27 cellular contexts compared by ENCODE assay signal in the genomic region with DNA sequence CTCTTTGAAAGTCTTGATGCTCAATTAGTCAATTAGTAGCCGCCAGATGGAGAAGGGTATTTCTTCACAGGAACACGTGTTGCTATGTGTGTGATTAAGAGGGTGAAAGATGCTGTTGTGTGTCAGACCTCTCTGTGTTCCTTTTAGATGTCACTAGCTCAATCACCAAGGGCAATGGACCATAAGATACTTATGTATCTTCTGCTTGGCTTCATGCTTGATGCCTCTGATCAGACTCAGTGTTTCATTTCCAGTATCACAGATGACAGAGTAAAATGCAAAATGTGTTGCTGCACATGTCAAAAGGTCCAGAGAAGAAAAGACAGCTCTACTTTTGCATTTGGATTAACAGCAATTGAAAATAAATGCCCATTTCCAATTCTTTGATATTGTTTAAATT.
"Had no signal": no experiment of that assay in that cellular context is flagged by ENCODE, and none has a peak within 500 bp of the region (broad histone marks: within the 10 kb centered on the region; RNA-seq: fewer than 3 reads in every experiment).

No MANE protein-coding gene starts in this region.

- H3K4me3 ChIP-seq: coronary artery, esophagus muscularis mucosa, gastroesophageal sphincter, heart right ventricle, lower lobe of right lung, pancreas, right lobe of liver, suprapubic skin, transverse colon, upper lobe of right lung, uterus had no signal

- H3K4me1 ChIP-seq: esophagus muscularis mucosa, foreskin keratinocyte, gastroesophageal sphincter, heart right ventricle, lower lobe of right lung, pancreas, right lobe of liver, suprapubic skin, transverse colon, upper lobe of right lung, uterus had no signal

- DNase-seq: dermis blood vessel endothelial cell; effector memory CD4-positive, alpha-beta T cell; foreskin keratinocyte; glutamatergic neuron; heart right ventricle; hypothalamus; immature natural killer cell; left ventricle myocardium superior; lower lobe of right lung; natural killer cell; pancreas; right lobe of liver; small intestine; stimulated activated CD4-positive, alpha-beta T cell treated with anti-CD3 and anti-CD28 coated beads, Interleukin-12 subunit alpha, Interleukin-12 subunit beta, amount 100 ng/mL, for 4 hours; stimulated activated CD4-positive, alpha-beta T cell treated with anti-CD3 and anti-CD28 coated beads, Interleukin-1b, Interleukin-23, amount 100 ng/mL, for 48 hours; stimulated activated CD4-positive, alpha-beta T cell treated with anti-CD3 and anti-CD28 coated beads, Interleukin-4, amount 100 ng/mL, for 1 hour; stimulated activated CD8-positive, alpha-beta memory T cell treated with anti-CD3 and anti-CD28 coated beads, Interleukin-4, amount 100 ng/mL, for 48 hours; stimulated activated naive CD4-positive, alpha-beta T cell; stimulated activated naive CD8-positive, alpha-beta T cell treated with anti-CD3 and anti-CD28 coated beads, Interleukin-15, amount 100 ng/mL, for 72 hours; transverse colon; upper lobe of right lung; uterus had no signal

- H3K27ac ChIP-seq: coronary artery, esophagus muscularis mucosa, foreskin keratinocyte, gastroesophageal sphincter, heart right ventricle, lower lobe of right lung, neutrophil, pancreas, right lobe of liver, suprapubic skin, transverse colon, upper lobe of right lung, uterus had no signal

- H3K36me3 ChIP-seq: esophagus muscularis mucosa, gastroesophageal sphincter, heart right ventricle, lower lobe of right lung, neutrophil, pancreas, right lobe of liver, suprapubic skin, transverse colon, upper lobe of right lung, uterus had no signal

- ATAC-seq: foreskin keratinocyte; gastroesophageal sphincter; heart right ventricle; left ventricle myocardium superior; lower lobe of right lung; natural killer cell; right lobe of liver; stimulated activated naive CD8-positive, alpha-beta T cell treated with anti-CD3 and anti-CD28 coated beads, Interleukin-15, amount 100 ng/mL, for 72 hours; upper lobe of right lung had no signal

- H3K27me3 ChIP-seq: esophagus muscularis mucosa, foreskin keratinocyte, gastroesophageal sphincter, heart right ventricle, neutrophil, pancreas, right lobe of liver, suprapubic skin, transverse colon, upper lobe of right lung, uterus had no signal

- H3K9me3 ChIP-seq: esophagus muscularis mucosa, gastroesophageal sphincter, lower lobe of right lung, neutrophil, pancreas, right lobe of liver, suprapubic skin, transverse colon, upper lobe of right lung, uterus had no signal
